Comparison of ENCODE assay signal across 1 cellular context in genomic region chr3:123658118-123658859, GRCh38.
TF ChIP-seq lines count a peak whose summit lies in the region.

No MANE protein-coding gene starts in this region.

TF ChIP-seq in IMR-90, 13 proteins besides CTCF, POLR2A, EP300 and RAD21 (continued from another document):
- TF ChIP-seq USF2 (IDR thresholded peaks at IDR 0.05; ENCODE audit: low read depth, low read length): no peak
- no peak for TF ChIP-seq CEBPB (IDR thresholded peaks at IDR 0.05; ENCODE audit: low read depth, low read length)
